ENCODE assay signal across 24 cellular contexts in genomic region chr11:64263947-64264317, GRCh38. TPM values are rescaled to one million over a fixed set of nuclear protein-coding genes. Genes with fewer than 3 reads are reported as not detected.
DNase-seq lines count a peak whose midpoint lies in the region; ATAC-seq, FAIRE-seq and TF ChIP-seq lines count a peak whose summit lies in the region.
"Had no signal": no experiment of that assay in that cellular context is flagged by ENCODE, and none has a peak within 500 bp of the region (broad histone marks: within the 10 kb centered on the region; RNA-seq: fewer than 3 reads in every experiment).

No MANE protein-coding gene starts in this region.

- peaks cover 64% of the 10 kb centered on the region for H3K36me3 ChIP-seq in BLaER1
- H3K36me3 ChIP-seq in IMR-90 (ENCODE audit: control insufficient read depth, insufficient read depth, low read length): peaks cover 48% of the 10 kb centered on the region
- H3K36me3 ChIP-seq in H1 (ENCODE audit: control insufficient read depth in 2 of 4, insufficient read depth in 4 of 4, low read length in 3 of 4): peaks cover 20 to 71% (median 35%) of the 10 kb centered on the region in 4 experiments
- peaks cover 74 to 75% of the 10 kb centered on the region in 2 experiments for H3K36me3 ChIP-seq in trophoblast cell (ENCODE audit: control insufficient read depth in 1 of 2, insufficient read depth in 2 of 2, low read length in 2 of 2)

- TF ChIP-seq CTCF in IMR-90 (conservative IDR thresholded peaks at IDR 0.05; ENCODE audit: low read depth, low read length): no peak
- TF ChIP-seq CTCF in H1 (IDR thresholded peaks at IDR 0.05; ENCODE audit: control extremely low read depth in 1 of 3, insufficient read depth in 1 of 3, low read depth in 1 of 3, low read length in 3 of 3): no peak

- H2BK15ac ChIP-seq in IMR-90 (ENCODE audit: low read depth, low read length): no peak overlapping the region
- no peak overlapping the region for H2BK15ac ChIP-seq in H1 (ENCODE audit: low read length)

- TF ChIP-seq RAD21 in IMR-90 (IDR thresholded peaks at IDR 0.05; ENCODE audit: low read length): no peak
- TF ChIP-seq RAD21 in H1 (IDR thresholded peaks at IDR 0.05 in 1 of 2, conservative IDR thresholded peaks at IDR 0.05 in 1 of 2; ENCODE audit: low read depth in 2 of 2, low read length in 2 of 2): no peak

- no peaks in the 10 kb centered on the region for H3K23me2 ChIP-seq in H1 (ENCODE audit: low read depth, low read length)

- no peak overlapping the region for H3K18ac ChIP-seq in IMR-90 (ENCODE audit: low read depth, low read length)
- H3K18ac ChIP-seq in H1 (ENCODE audit: extremely low read depth, low read length): no peak overlapping the region
- H3K18ac ChIP-seq in trophoblast cell (ENCODE audit: low read length): peak overlapping the region; percentile 55

- H3K27ac ChIP-seq in BLaER1 (peak overlapping the region; percentile 100), IMR-90 (ENCODE audit: insufficient read depth, low read length) (no peak overlapping the region), H1 (ENCODE audit: low read depth, low read length) (no peak overlapping the region), trophoblast cell (ENCODE audit: low read depth, low read length) (no peak overlapping the region)
- H3K27ac ChIP-seq: SJCRH30 had no signal

- in situ Hi-C loops in IMR-90 (cut with MboI; ENCODE audit: low sequenced_read_pairs): no loop called here

- no peak for ATAC-seq in IMR-90 (ENCODE audit: low read depth)
- ATAC-seq: Panc1 had no signal

- H3K4me1 ChIP-seq in BLaER1 (peaks cover 63% of the 10 kb centered on the region), IMR-90 (ENCODE audit: control insufficient read depth, insufficient read depth, low read length) (peaks cover 16% of the 10 kb centered on the region), H1 (replicated peaks in 1 of 4; ENCODE audit: control insufficient read depth in 3 of 4, insufficient read depth in 4 of 4, low read length in 3 of 4) (peaks cover 0 to 10% (median 4%) of the 10 kb centered on the region in 4 experiments; a peak in 5 of 7 replicates), trophoblast cell (ENCODE audit: control insufficient read depth in 1 of 2, insufficient read depth in 2 of 2, low read length in 2 of 2) (peaks cover 35 to 39% of the 10 kb centered on the region in 2 experiments)
- H3K4me1 ChIP-seq: SJCRH30 had no signal

- H3K4me3 ChIP-seq in BLaER1: no peak overlapping the region
- no peak overlapping the region for H3K4me3 ChIP-seq in IMR-90 (ENCODE audit: insufficient read depth, low read depth, low read length)
- no peak overlapping the region for H3K4me3 ChIP-seq in H1 (ENCODE audit: extremely low read depth in 1 of 4, insufficient read depth in 2 of 4, low read depth in 3 of 4, low read length in 4 of 4)
- H3K4me3 ChIP-seq in trophoblast cell (ENCODE audit: low read depth, low read length): no peak overlapping the region
- H3K4me3 ChIP-seq: SJCRH30 had no signal

- H3K4ac ChIP-seq in IMR-90 (ENCODE audit: low read depth, low read length): no peak overlapping the region
- no peak overlapping the region for H3K4ac ChIP-seq in H1 (replicated peaks; ENCODE audit: insufficient read length, low read depth, low read length)
- peak overlapping the region; percentile 31 for H3K4ac ChIP-seq in trophoblast cell (ENCODE audit: low read depth, low read length)

- H3K56ac ChIP-seq in IMR-90 (ENCODE audit: extremely low read depth, insufficient read depth, low read length): no peak overlapping the region
- H3K56ac ChIP-seq in H1 (replicated peaks; ENCODE audit: insufficient read length, low read depth, low read length): peak overlapping the region; percentile 46

- H3K4me2 ChIP-seq in BLaER1 (peak overlapping the region; percentile 96), IMR-90 (ENCODE audit: low read depth, low read length) (no peak overlapping the region), H1 (ENCODE audit: insufficient read depth in 1 of 2, low read depth in 2 of 2, low read length in 2 of 2) (no peak overlapping the region), trophoblast cell (ENCODE audit: low read length) (no peak overlapping the region)

- 93% methylated on average over 4 of the region's 8 CpGs; no CpG with 5 or more reads in 1 of the 2 experiments for WGBS in IMR-90 (ENCODE audit: extremely low coverage in 2 of 2, insufficient read length in 1 of 2), 2 experiments
- WGBS in H1 (ENCODE audit: extremely low coverage in 1 of 2, insufficient coverage in 1 of 2, insufficient read length in 1 of 2, insufficient replicate concordance in 2 of 2, low coverage in 1 of 2, low lambda C conversion rate in 2 of 2, missing lambda C conversion rate in 1 of 2), 2 experiments: 89% methylated on average over 8 of the region's 8 CpGs; no CpG with 5 or more reads in 1 of the 2 experiments
- WGBS in trophoblast cell (ENCODE audit: extremely low coverage, insufficient coverage, insufficient read length): no CpG with 5 or more reads among the region's 8 CpGs

- H4K8ac ChIP-seq in IMR-90 (ENCODE audit: low read depth in 2 of 2, low read length in 2 of 2) (no peak overlapping the region), H1 (ENCODE audit: extremely low read depth, insufficient read depth, low read length) (peak overlapping the region; percentile 71; the same call in 1 of the 2 replicates), trophoblast cell (ENCODE audit: low read depth, low read length) (no peak overlapping the region)

- 0 out of 2 replicates have a peak, but pooled peaks cover 5% of the 10 kb centered on the region for H3K9me1 ChIP-seq in IMR-90 (ENCODE audit: insufficient read depth, low read length)

- H3K9me3 ChIP-seq in BLaER1 (no peaks in the 10 kb centered on the region), IMR-90 (ENCODE audit: control insufficient read depth, insufficient read depth, low read length) (no peaks in the 10 kb centered on the region), H1 (ENCODE audit: insufficient read depth in 2 of 2, low read depth in 1 of 2, low read length in 1 of 2) (no peaks in the 10 kb centered on the region), trophoblast cell (ENCODE audit: insufficient read depth, low read depth, low read length) (peaks cover 2% of the 10 kb centered on the region)
- H3K9me3 ChIP-seq: SJCRH30 had no signal

- H3K79me2 ChIP-seq in H1 (ENCODE audit: control insufficient read depth in 1 of 2, insufficient read depth in 2 of 2, low read length in 2 of 2): no peaks in the 10 kb centered on the region
- no peaks in the 10 kb centered on the region for H3K79me2 ChIP-seq in trophoblast cell (ENCODE audit: control insufficient read depth, insufficient read depth, low read length, poor library complexity)

- H4K20me1 ChIP-seq in BLaER1 (no peaks in the 10 kb centered on the region), IMR-90 (ENCODE audit: insufficient read depth, low read length) (no peaks in the 10 kb centered on the region), H1 (replicated peaks in 1 of 2; ENCODE audit: control insufficient read depth in 1 of 2, insufficient read depth in 2 of 2, low read length in 2 of 2) (peaks cover 4 to 15% of the 10 kb centered on the region in 2 experiments)

- no peak overlapping the region for H4K12ac ChIP-seq in trophoblast cell (ENCODE audit: low read depth, low read length)

- H3K14ac ChIP-seq in IMR-90 (replicated peaks; ENCODE audit: low read depth, low read length) (no peak overlapping the region), H1 (ENCODE audit: insufficient read length) (no peak overlapping the region), trophoblast cell (ENCODE audit: low read length) (no peak overlapping the region)

- TF ChIP-seq EP300 in H1 (IDR thresholded peaks at IDR 0.05; ENCODE audit: borderline replicate concordance in 1 of 2, low read depth in 2 of 2, low read length in 2 of 2): no peak

- POLR2A ChIA-PET in IMR-90 (lab: Charles Lee; ENCODE audit: unreplicated experiment) (interaction anchor here (0.5 kb wide), 1 partner anchor 11 kb away, joined by 3 read pairs; no protein-coding TSS in a partner anchor), H1 (lab: Charles Lee; ENCODE audit: partially characterized antibody) (interaction anchor here (0.6 to 11.9 kb wide), 5 partner anchors 7 to 59 kb away, joined by 3 to 352 read pairs (median 4); partner anchors contain the start of genes FKBP2, PLCB3 and PPP1R14B)

- no peak overlapping the region for H2BK5ac ChIP-seq in IMR-90 (ENCODE audit: low read depth, low read length, poor library complexity, severe bottlenecking)
- H2BK5ac ChIP-seq in H1 (ENCODE audit: low read depth, low read length): no peak overlapping the region
- H2BK5ac ChIP-seq in trophoblast cell (ENCODE audit: low read depth, low read length, poor library complexity): peak overlapping the region; percentile 17

- H3K23ac ChIP-seq in IMR-90 (ENCODE audit: low read depth, low read length) (no peak overlapping the region), H1 (ENCODE audit: insufficient read length) (no peak overlapping the region), trophoblast cell (ENCODE audit: low read length) (no peak overlapping the region)

- H2AK5ac ChIP-seq in IMR-90 (ENCODE audit: low read depth, low read length) (no peak overlapping the region), H1 (ENCODE audit: low read depth, low read length) (no peak overlapping the region), trophoblast cell (ENCODE audit: low read length) (peak overlapping the region; percentile 13)

- peak overlapping the region; percentile 68 for H3K9ac ChIP-seq in BLaER1
- no peak overlapping the region for H3K9ac ChIP-seq in IMR-90 (ENCODE audit: low read depth, low read length)
- H3K9ac ChIP-seq in H1 (replicated peaks in 1 of 4; ENCODE audit: extremely low read depth in 1 of 4, low read depth in 3 of 4, low read length in 3 of 4): no peak overlapping the region
- no peak overlapping the region for H3K9ac ChIP-seq in trophoblast cell (ENCODE audit: low read length)

- no peak overlapping the region for H2BK120ac ChIP-seq in IMR-90 (ENCODE audit: low read depth, low read length)
- H2BK120ac ChIP-seq in H1 (replicated peaks; ENCODE audit: low read depth, low read length): no peak overlapping the region
- H2BK120ac ChIP-seq in trophoblast cell (ENCODE audit: insufficient read depth, low read length, poor library complexity): peak overlapping the region; percentile 21

- FAIRE-seq in H1 (lab: Jason Lieb, UNC): no peak
- FAIRE-seq: A204.1, D721Med, GM18507 had no signal

- CTCF ChIA-PET in IMR-90 (lab: Yijun Ruan, JAX) (no interaction called here), H1 (lab: Charles Lee; ENCODE audit: partially characterized antibody) (interaction anchor here (0.5 to 8.5 kb wide), 10 partner anchors 8 to 706 kb away, joined by 3 to 102 read pairs (median 6); partner anchors contain the start of genes CATSPERZ, PLCB3 and PPP1R14B)

- dilution Hi-C loops in IMR-90 (cut with HindIII; ENCODE audit: low sequenced_read_pairs, unreplicated experiment): no loop called here

- H2AK9ac ChIP-seq in IMR-90 (replicated peaks; ENCODE audit: low read depth, low read length, poor library complexity): peak overlapping the region; percentile 35

- H2BK20ac ChIP-seq in IMR-90 (ENCODE audit: low read depth, low read length) (no peak overlapping the region), H1 (ENCODE audit: low read length) (no peak overlapping the region)

- no TSS peak for BruUV-seq in IMR-90 (replicated peaks; lab: Mats Ljungman, UMichigan)

- H2BK12ac ChIP-seq in H1 (ENCODE audit: low read depth, low read length): no peak overlapping the region
- H2BK12ac ChIP-seq in trophoblast cell (ENCODE audit: low read length): peak overlapping the region; percentile 8

- TF ChIP-seq POLR2A in IMR-90 (IDR thresholded peaks at IDR 0.05; ENCODE audit: low read depth, low read length): no peak
- TF ChIP-seq POLR2A in H1 (IDR thresholded peaks at IDR 0.05; ENCODE audit: control extremely low read depth in 1 of 2, low read depth in 2 of 2, low read length in 2 of 2): no peak

- intact Hi-C loops in IMR-90 (cut with micrococcal nuclease): no loop called here

- H3K27me3 ChIP-seq in BLaER1 (no peaks in the 10 kb centered on the region), IMR-90 (ENCODE audit: control insufficient read depth, insufficient read depth, low read length) (no peaks in the 10 kb centered on the region), H1 (replicated peaks in 1 of 4; ENCODE audit: control insufficient read depth in 3 of 4, extremely low read depth in 1 of 4, insufficient read depth in 3 of 4, low read length in 3 of 4) (no peaks in the 10 kb centered on the region), trophoblast cell (ENCODE audit: insufficient read depth, low read length) (no peaks in the 10 kb centered on the region)
- H3K27me3 ChIP-seq: SJCRH30 had no signal

- H4K91ac ChIP-seq in IMR-90 (ENCODE audit: insufficient read depth, low read depth, low read length): no peak overlapping the region
- H4K91ac ChIP-seq in H1 (replicated peaks; ENCODE audit: insufficient read length, low read length): no peak overlapping the region
- peak overlapping the region; percentile 25 for H4K91ac ChIP-seq in trophoblast cell (ENCODE audit: low read depth, low read length)

- H2AFZ ChIP-seq in IMR-90 (replicated peaks; ENCODE audit: low read length, poor library complexity): no peak overlapping the region
- H2AFZ ChIP-seq in H1 (ENCODE audit: low read length): no peak overlapping the region
- H2AFZ ChIP-seq in trophoblast cell (ENCODE audit: insufficient read depth, low read length, poor library complexity): no peak overlapping the region

- DNase-seq in IMR-90 (no peak), H1 (ENCODE audit: low read depth in 1 of 2, low spot score in 2 of 2) (no peak), trophoblast cell (no peak), HuH-7.5 (ENCODE audit: low spot score) (no peak), NCI-H2107 (lab: John Stamatoyannopoulos, UW) (no peak)
- DNase-seq in effector CD8-positive, alpha-beta T cell (lab: John Stamatoyannopoulos, UW): no peak
- DNase-seq: DMS53; GDM1; KBM-7; MM.1S; NCI-H1048; NCI-H1436; NCI-H2029 treated with DMSO at 0.1 percent for 48 hours; NCI-H2171; NCI-H345; NCI-H524; NCI-H774; NK-92 treated with Interleukin-12 subunit alpha and Interleukin-12 subunit beta, amount 100 ng/mL, for 24 hours had no signal

- H4K5ac ChIP-seq in IMR-90 (ENCODE audit: low read depth, low read length): no peak overlapping the region
- no peak overlapping the region for H4K5ac ChIP-seq in H1 (ENCODE audit: insufficient read length, low read depth, low read length)

- peaks cover 7 to 37% of the 10 kb centered on the region in 2 experiments; a peak in 2 of 4 replicates for H3K79me1 ChIP-seq in IMR-90 (ENCODE audit: low read depth in 1 of 2, low read length in 2 of 2)
- no peaks in the 10 kb centered on the region for H3K79me1 ChIP-seq in H1 (ENCODE audit: low read depth, low read length)
- H3K79me1 ChIP-seq in trophoblast cell (ENCODE audit: low read length): peaks cover 19% of the 10 kb centered on the region

RNA-seq across cellular contexts. Expression of gene PLCB3, which starts 12.6 kb away (rescaled TPM):
- total RNA-seq in IMR-90 (2012; rRNA removed): 24.9 and 26.9 TPM in 2 replicates
- polyA plus RNA-seq in IMR-90 (2012; rRNA removed) (23.9 and 25.9 TPM in 2 replicates), H1 (2011; rRNA removed) (47.2 and 70.6 TPM in 2 replicates)
- polyA plus RNA-seq in IMR-90 (2012; cell fraction: cytosol; rRNA removed): 15.3 and 21.3 TPM in 2 replicates
- 51.9 and 93.7 TPM in 2 replicates for polyA plus RNA-seq in IMR-90 (2012; cell fraction: nucleus; rRNA removed; ENCODE audit: low replicate concordance)
- total RNA-seq in H1 (2021; fragmentation: NEBNext Ultra II Directional; extraction: Animal tissue kit (Norgen Biotek cat#: 25700)): 104 TPM in 2 replicates
- 48.7 TPM for polyA plus RNA-seq in H1 (2011; cell fraction: cytosol; rRNA removed)
- 134 TPM for polyA plus RNA-seq in H1 (2011; cell fraction: nucleus; rRNA removed)
- 50.8 to 85.0 TPM (median 76.3 TPM) in 4 replicates for polyA plus RNA-seq in H1 (2012, experiment 1 of 2)
- polyA plus RNA-seq in H1 (2012, experiment 2 of 2): 54.3 TPM
- 54.2 TPM for polyA plus RNA-seq in H1 (2013, experiment 1 of 2)
- polyA plus RNA-seq in H1 (2013, experiment 2 of 2): 53.1 TPM
- 51.4 and 51.5 TPM in 2 replicates for polyA minus RNA-seq in H1 (2011; rRNA and poly(A)+ RNA removed)
- 50.2 TPM for polyA minus RNA-seq in H1 (2011; cell fraction: cytosol; rRNA and poly(A)+ RNA removed)
- polyA minus RNA-seq in H1 (2011; cell fraction: nucleus; rRNA and poly(A)+ RNA removed): 42.7 TPM
- 26.2 and 26.8 TPM in 2 replicates for polyA plus RNA-seq in trophoblast cell (2013)

RNA-seq across cellular contexts. Expression of gene PPP1R14B, which starts 17.2 kb away (rescaled TPM):
- total RNA-seq in IMR-90 (2012; rRNA removed): 176 and 206 TPM in 2 replicates
- 257 and 355 TPM in 2 replicates for polyA plus RNA-seq in IMR-90 (2012; rRNA removed)
- polyA plus RNA-seq in IMR-90 (2012; cell fraction: cytosol; rRNA removed): 272 and 281 TPM in 2 replicates
- polyA plus RNA-seq in IMR-90 (2012; cell fraction: nucleus; rRNA removed; ENCODE audit: low replicate concordance): 133 and 164 TPM in 2 replicates
- 418 and 419 TPM in 2 replicates for total RNA-seq in H1 (2021; fragmentation: NEBNext Ultra II Directional; extraction: Animal tissue kit (Norgen Biotek cat#: 25700))
- polyA plus RNA-seq in H1 (2011; rRNA removed): 265 and 351 TPM in 2 replicates
- polyA plus RNA-seq in H1 (2011; cell fraction: cytosol; rRNA removed): 355 TPM
- 372 TPM for polyA plus RNA-seq in H1 (2011; cell fraction: nucleus; rRNA removed)
- 364 to 529 TPM (median 400 TPM) in 4 replicates for polyA plus RNA-seq in H1 (2012, experiment 1 of 2)
- 509 TPM for polyA plus RNA-seq in H1 (2012, experiment 2 of 2)
- 524 TPM for polyA plus RNA-seq in H1 (2013, experiment 1 of 2)
- 516 TPM for polyA plus RNA-seq in H1 (2013, experiment 2 of 2)
- polyA minus RNA-seq in H1 (2011; rRNA and poly(A)+ RNA removed): 47.0 and 71.7 TPM in 2 replicates
- 102 TPM for polyA minus RNA-seq in H1 (2011; cell fraction: cytosol; rRNA and poly(A)+ RNA removed)
- 71.7 TPM for polyA minus RNA-seq in H1 (2011; cell fraction: nucleus; rRNA and poly(A)+ RNA removed)
- polyA plus RNA-seq in trophoblast cell (2013): 390 and 396 TPM in 2 replicates

RNA-seq across cellular contexts. Expression of gene BAD, which starts 20.5 kb away (rescaled TPM):
- 27.5 and 30.3 TPM in 2 replicates for total RNA-seq in IMR-90 (2012; rRNA removed)
- 68.0 and 88.6 TPM in 2 replicates for polyA plus RNA-seq in IMR-90 (2012; rRNA removed)
- polyA plus RNA-seq in IMR-90 (2012; cell fraction: cytosol; rRNA removed): 47.7 and 81.8 TPM in 2 replicates
- 24.4 and 39.1 TPM in 2 replicates for polyA plus RNA-seq in IMR-90 (2012; cell fraction: nucleus; rRNA removed; ENCODE audit: low replicate concordance)
- 23.1 and 25.3 TPM in 2 replicates for total RNA-seq in H1 (2021; fragmentation: NEBNext Ultra II Directional; extraction: Animal tissue kit (Norgen Biotek cat#: 25700))
- polyA plus RNA-seq in H1 (2011; rRNA removed): 33.7 and 38.4 TPM in 2 replicates
- polyA plus RNA-seq in H1 (2011; cell fraction: cytosol; rRNA removed): 33.2 TPM
- polyA plus RNA-seq in H1 (2011; cell fraction: nucleus; rRNA removed): 23.2 TPM
- polyA plus RNA-seq in H1 (2012, experiment 1 of 2): 16.5 to 26.6 TPM (median 24.0 TPM) in 4 replicates
- polyA plus RNA-seq in H1 (2012, experiment 2 of 2): 37.8 TPM
- polyA plus RNA-seq in H1 (2013, experiment 1 of 2): 17.6 TPM
- polyA plus RNA-seq in H1 (2013, experiment 2 of 2): 18.1 TPM
- 3.2 and 4.2 TPM in 2 replicates for polyA minus RNA-seq in H1 (2011; rRNA and poly(A)+ RNA removed)
- polyA minus RNA-seq in H1 (2011; cell fraction: cytosol; rRNA and poly(A)+ RNA removed): 7.0 TPM
- polyA minus RNA-seq in H1 (2011; cell fraction: nucleus; rRNA and poly(A)+ RNA removed): 14.7 TPM
- 48.1 and 49.0 TPM in 2 replicates for polyA plus RNA-seq in trophoblast cell (2013)

RNA-seq across cellular contexts. Expression of gene GPR137, which starts 21.7 kb away (rescaled TPM):
- 2.8 and 3.6 TPM in 2 replicates for total RNA-seq in IMR-90 (2012; rRNA removed)
- polyA plus RNA-seq in IMR-90 (2012; rRNA removed) (26.0 and 31.8 TPM in 2 replicates), H1 (2011; rRNA removed) (36.2 and 55.5 TPM in 2 replicates)
- 21.0 and 34.1 TPM in 2 replicates for polyA plus RNA-seq in IMR-90 (2012; cell fraction: cytosol; rRNA removed)
- polyA plus RNA-seq in IMR-90 (2012; cell fraction: nucleus; rRNA removed; ENCODE audit: low replicate concordance): 40.1 and 102 TPM in 2 replicates
- 36.8 and 37.8 TPM in 2 replicates for total RNA-seq in H1 (2021; fragmentation: NEBNext Ultra II Directional; extraction: Animal tissue kit (Norgen Biotek cat#: 25700))
- polyA plus RNA-seq in H1 (2011; cell fraction: cytosol; rRNA removed): 22.1 TPM
- polyA plus RNA-seq in H1 (2011; cell fraction: nucleus; rRNA removed): 90.5 TPM
- 27.0 to 46.7 TPM (median 43.8 TPM) in 4 replicates for polyA plus RNA-seq in H1 (2012, experiment 1 of 2)
- 71.1 TPM for polyA plus RNA-seq in H1 (2012, experiment 2 of 2)
- polyA plus RNA-seq in H1 (2013, experiment 1 of 2): 27.4 TPM
- 25.2 TPM for polyA plus RNA-seq in H1 (2013, experiment 2 of 2)
- polyA minus RNA-seq in H1 (2011; rRNA and poly(A)+ RNA removed): 10.1 and 18.5 TPM in 2 replicates
- 15.6 TPM for polyA minus RNA-seq in H1 (2011; cell fraction: cytosol; rRNA and poly(A)+ RNA removed)
- 10.0 TPM for polyA minus RNA-seq in H1 (2011; cell fraction: nucleus; rRNA and poly(A)+ RNA removed)
- polyA plus RNA-seq in trophoblast cell (2013): 35.4 and 37.0 TPM in 2 replicates

RNA-seq across cellular contexts. Expression of gene FKBP2, which starts 23.0 kb away (rescaled TPM):
- total RNA-seq in IMR-90 (2012; rRNA removed): 36.2 and 62.5 TPM in 2 replicates
- polyA plus RNA-seq in IMR-90 (2012; rRNA removed): 68.6 and 76.4 TPM in 2 replicates
- 114 and 135 TPM in 2 replicates for polyA plus RNA-seq in IMR-90 (2012; cell fraction: cytosol; rRNA removed)
- 46.8 and 53.6 TPM in 2 replicates for polyA plus RNA-seq in IMR-90 (2012; cell fraction: nucleus; rRNA removed; ENCODE audit: low replicate concordance)
- 41.7 and 43.2 TPM in 2 replicates for total RNA-seq in H1 (2021; fragmentation: NEBNext Ultra II Directional; extraction: Animal tissue kit (Norgen Biotek cat#: 25700))
- 52.5 and 67.3 TPM in 2 replicates for polyA plus RNA-seq in H1 (2011; rRNA removed)
- polyA plus RNA-seq in H1 (2011; cell fraction: cytosol; rRNA removed): 68.9 TPM
- 41.9 TPM for polyA plus RNA-seq in H1 (2011; cell fraction: nucleus; rRNA removed)
- 82.9 to 116 TPM (median 94.9 TPM) in 4 replicates for polyA plus RNA-seq in H1 (2012, experiment 1 of 2)
- 63.5 TPM for polyA plus RNA-seq in H1 (2012, experiment 2 of 2)
- polyA plus RNA-seq in H1 (2013, experiment 1 of 2): 59.3 TPM
- 69.6 TPM for polyA plus RNA-seq in H1 (2013, experiment 2 of 2)
- polyA minus RNA-seq in H1 (2011; rRNA and poly(A)+ RNA removed): 10.7 and 10.8 TPM in 2 replicates
- polyA minus RNA-seq in H1 (2011; cell fraction: cytosol; rRNA and poly(A)+ RNA removed): 26.5 TPM
- polyA minus RNA-seq in H1 (2011; cell fraction: nucleus; rRNA and poly(A)+ RNA removed): 14.5 TPM
- polyA plus RNA-seq in trophoblast cell (2013): 78.2 and 80.2 TPM in 2 replicates
